In the genomic region with DNA sequence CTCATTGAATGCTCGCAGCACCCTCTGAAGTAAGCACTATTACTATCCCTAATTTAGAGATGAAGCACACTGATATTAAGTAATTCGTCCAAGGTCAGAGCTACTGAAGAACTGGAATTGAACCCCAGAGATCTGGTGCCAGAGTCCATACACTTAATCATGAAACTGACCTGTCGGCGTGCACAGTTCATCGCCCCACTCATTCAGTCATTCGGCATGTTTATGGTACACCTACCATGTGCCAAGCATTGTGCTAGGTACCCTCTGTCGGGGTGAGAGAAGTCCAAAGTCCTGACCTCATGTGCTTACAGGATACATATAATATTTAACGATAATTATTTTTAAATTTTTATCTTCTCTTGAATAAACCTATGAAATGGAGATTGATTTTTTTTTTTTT, we compare ENCODE assay signal across 16 cellular contexts. TPM values are rescaled to one million over a fixed set of nuclear protein-coding genes. Genes with fewer than 3 reads are reported as not detected.
DNase-seq lines count a peak whose midpoint lies in the region; ATAC-seq and TF ChIP-seq lines count a peak whose summit lies in the region.
"Had no signal": no experiment of that assay in that cellular context is flagged by ENCODE, and none has a peak within 500 bp of the region (broad histone marks: within the 10 kb centered on the region; RNA-seq: fewer than 3 reads in every experiment).

No MANE protein-coding gene starts in this region.

- DNase-seq in Peyer's patch (peak in 2 of 3 donors; percentile 57 to 75), glutamatergic neuron (no peak), nephron progenitor cell (no peak), sigmoid colon (no peak), foreskin keratinocyte (no peak), suprapubic skin (ENCODE audit: low spot score in 2 of 2) (no peak), SW 1271 (lab: John Stamatoyannopoulos, UW) (no peak)
- DNase-seq: CD4-positive, alpha-beta memory T cell; DMS153; DMS79; GDM1 had no signal

- no peak overlapping the region for H3K4me3 Mint-ChIP-seq in glutamatergic neuron (ENCODE audit: unreplicated experiment)
- no peak overlapping the region for H3K4me3 Mint-ChIP-seq in nephron progenitor cell
- H3K4me3 Mint-ChIP-seq: CD14-positive monocyte; CD4-positive, alpha-beta memory T cell had no signal

- H3K27ac Mint-ChIP-seq in glutamatergic neuron (ENCODE audit: unreplicated experiment) (peak overlapping the region; percentile 94), nephron progenitor cell (peak overlapping the region; percentile 96)

- TF ChIP-seq CTCF in Peyer's patch (IDR thresholded peaks at IDR 0.05): no peak
- no peak for TF ChIP-seq CTCF in glutamatergic neuron (IDR thresholded peaks at IDR 0.05; ENCODE audit: partially characterized antibody, unreplicated experiment)
- no peak for TF ChIP-seq CTCF in nephron progenitor cell (IDR thresholded peaks at IDR 0.05)
- TF ChIP-seq CTCF in sigmoid colon (IDR thresholded peaks at IDR 0.05): no peak
- TF ChIP-seq CTCF in foreskin keratinocyte (conservative IDR thresholded peaks at IDR 0.05): no peak
- no peak for TF ChIP-seq CTCF in suprapubic skin (IDR thresholded peaks at IDR 0.05)

- H3K4me1 Mint-ChIP-seq in glutamatergic neuron (ENCODE audit: low read depth, unreplicated experiment) (peaks cover 28% of the 10 kb centered on the region), nephron progenitor cell (peaks cover 41% of the 10 kb centered on the region)

- no peak for ATAC-seq in foreskin keratinocyte

- H3K27me3 ChIP-seq in Peyer's patch (no peaks in the 10 kb centered on the region), sigmoid colon (no peaks in the 10 kb centered on the region), foreskin keratinocyte (no peaks in the 10 kb centered on the region), suprapubic skin (no peaks in the 10 kb centered on the region)
- H3K27me3 ChIP-seq: BLaER1 had no signal

- 83 to 94% methylated on average over 8 of the region's 8 CpGs for WGBS in sigmoid colon, 2 donors
- WGBS in suprapubic skin: 84% methylated on average over 8 of the region's 8 CpGs

- H3K27ac ChIP-seq in Peyer's patch (no peak overlapping the region), sigmoid colon (no peak overlapping the region), foreskin keratinocyte (no peak overlapping the region), suprapubic skin (no peak overlapping the region)
- H3K27ac ChIP-seq: BLaER1 had no signal

- peaks cover 0 to 18% (median 0%) of the 10 kb centered on the region in 3 donors for H3K36me3 ChIP-seq in Peyer's patch
- peaks cover 0 to 18% (median 1%) of the 10 kb centered on the region in 4 donors for H3K36me3 ChIP-seq in sigmoid colon
- H3K36me3 ChIP-seq in suprapubic skin: peaks cover 17% of the 10 kb centered on the region

- TF ChIP-seq EP300 in sigmoid colon (IDR thresholded peaks at IDR 0.05): no peak
- no peak for TF ChIP-seq EP300 in suprapubic skin (IDR thresholded peaks at IDR 0.05)

- TF ChIP-seq POLR2A in Peyer's patch (IDR thresholded peaks at IDR 0.05) (no peak), sigmoid colon (IDR thresholded peaks at IDR 0.05) (no peak), suprapubic skin (IDR thresholded peaks at IDR 0.05) (no peak)

- H3K9me3 ChIP-seq in Peyer's patch: no peaks in the 10 kb centered on the region
- H3K9me3 ChIP-seq in sigmoid colon: no peaks in the 10 kb centered on the region
- no peaks in the 10 kb centered on the region for H3K9me3 ChIP-seq in suprapubic skin
- H3K9me3 ChIP-seq: BLaER1, HAP-1 had no signal

- H3K4me3 ChIP-seq in Peyer's patch (no peak overlapping the region), sigmoid colon (no peak overlapping the region), suprapubic skin (no peak overlapping the region)
- H3K4me3 ChIP-seq: BLaER1, HAP-1 had no signal

- peaks cover 16% of the 10 kb centered on the region for H3K9me3 Mint-ChIP-seq in glutamatergic neuron (ENCODE audit: unreplicated experiment)
- H3K9me3 Mint-ChIP-seq in nephron progenitor cell: no peaks in the 10 kb centered on the region
- H3K9me3 Mint-ChIP-seq: CD4-positive, alpha-beta memory T cell had no signal

- intact Hi-C loops in sigmoid colon (cut with DNase I): loop anchor here (10.0 kb wide), 1 partner anchor 480 kb away; a partner anchor contains a TSS

- H3K36me3 Mint-ChIP-seq in glutamatergic neuron (ENCODE audit: unreplicated experiment) (no peaks in the 10 kb centered on the region), nephron progenitor cell (ENCODE audit: low read depth) (peaks cover 30% of the 10 kb centered on the region)

- H3K4me1 ChIP-seq in Peyer's patch (peaks cover 0 to 8% (median 1%) of the 10 kb centered on the region in 4 donors), sigmoid colon (peaks cover 0 to 5% (median 2%) of the 10 kb centered on the region in 4 donors), foreskin keratinocyte (no peaks in the 10 kb centered on the region), suprapubic skin (peaks cover 2% of the 10 kb centered on the region)

- H3K27me3 Mint-ChIP-seq in glutamatergic neuron (ENCODE audit: unreplicated experiment) (no peaks in the 10 kb centered on the region), nephron progenitor cell (ENCODE audit: low read depth, poor library complexity) (no peaks in the 10 kb centered on the region)
- H3K27me3 Mint-ChIP-seq: CD4-positive, alpha-beta memory T cell had no signal

RNA-seq across cellular contexts. Expression of a gene that starts 5.6 kb away (rescaled TPM):
- total RNA-seq in Peyer's patch (10 to 100 TPM in 2 of 4 donors, 1 to 10 TPM in 2; 6.8 to 94.1 (median 11.8) TPM), glutamatergic neuron (ENCODE audit: unreplicated experiment) (9.3 TPM), sigmoid colon (10 to 100 TPM in 2 of 4 donors, 1 to 10 TPM in 2; 2.8 to 15.0 (median 10.7) TPM), foreskin keratinocyte (19.7 and 25.6 TPM in 2 replicates), suprapubic skin (1 to 10 TPM in 2 of 4 donors, under 1 TPM in 1, not detected in 1; 0.62 to 3.6 (median 2.5) TPM)
- polyA plus RNA-seq in sigmoid colon (10 to 100 TPM; 16.8 to 22.2 (median 20.1) TPM), foreskin keratinocyte (22.5 and 30.8 TPM in 2 replicates)

RNA-seq across cellular contexts. Expression of a gene that starts 25.2 kb away (rescaled TPM):
- 1 to 10 TPM in 1 of 4 donors, not detected in 3; 1.6 TPM for total RNA-seq in Peyer's patch
- 0.59 TPM for total RNA-seq in glutamatergic neuron (ENCODE audit: unreplicated experiment)
- 1 to 10 TPM in 2 of 4 donors, under 1 TPM in 1, not detected in 1; 0.71 to 1.4 (median 1.1) TPM for total RNA-seq in sigmoid colon
- polyA plus RNA-seq in sigmoid colon: 1 to 10 TPM in 1 of 3 donors, under 1 TPM in 2; 0.42 to 1.2 (median 0.69) TPM
- 0.21 and 0.24 TPM in 2 replicates for total RNA-seq in foreskin keratinocyte
- 0.11 and 0.17 TPM in 2 replicates for polyA plus RNA-seq in foreskin keratinocyte
- not detected for total RNA-seq in suprapubic skin
- total RNA-seq: CD4-positive, alpha-beta memory T cell; HT-29 had no signal
- polyA plus RNA-seq: AG04450; CD14-positive monocyte; CD4-positive, alpha-beta memory T cell had no signal

RNA-seq across cellular contexts. Expression of a gene that starts 25.8 kb away (rescaled TPM):
- total RNA-seq in Peyer's patch (100 to 1,000 TPM; 111 to 186 (median 127) TPM), glutamatergic neuron (ENCODE audit: unreplicated experiment) (304 TPM), sigmoid colon (10 to 100 TPM; 30.6 to 44.2 (median 36.9) TPM), foreskin keratinocyte (171 and 190 TPM in 2 replicates), suprapubic skin (10 to 100 TPM; 42.3 to 78.8 (median 77.7) TPM)
- polyA plus RNA-seq in sigmoid colon (100 to 1,000 TPM in 1 of 3 donors, 10 to 100 TPM in 2; 69.7 to 115 (median 71.0) TPM), foreskin keratinocyte (218 and 222 TPM in 2 replicates)

RNA-seq across cellular contexts. Expression of a gene that starts 47.7 kb away (rescaled TPM):
- total RNA-seq in Peyer's patch: 10 to 100 TPM; 13.1 to 25.0 (median 21.9) TPM
- total RNA-seq in glutamatergic neuron (ENCODE audit: unreplicated experiment): 38.0 TPM
- total RNA-seq in sigmoid colon: 10 to 100 TPM; 16.4 to 22.4 (median 20.3) TPM
- polyA plus RNA-seq in sigmoid colon: 10 to 100 TPM in 2 of 3 donors, 1 to 10 TPM in 1; 9.6 to 24.6 (median 12.9) TPM
- total RNA-seq in foreskin keratinocyte: 57.3 and 69.3 TPM in 2 replicates
- polyA plus RNA-seq in foreskin keratinocyte: 40.3 and 52.0 TPM in 2 replicates
- total RNA-seq in suprapubic skin: 10 to 100 TPM; 16.4 to 21.3 (median 20.2) TPM

RNA-seq across cellular contexts. Expression of a gene that starts 50.1 kb away (rescaled TPM):
- 10 to 100 TPM; 16.3 to 29.7 (median 26.2) TPM for total RNA-seq in Peyer's patch
- total RNA-seq in glutamatergic neuron (ENCODE audit: unreplicated experiment): 25.8 TPM
- total RNA-seq in sigmoid colon: 10 to 100 TPM; 11.2 to 19.1 (median 16.1) TPM
- polyA plus RNA-seq in sigmoid colon: 10 to 100 TPM in 2 of 3 donors, 1 to 10 TPM in 1; 8.3 to 23.3 (median 10.8) TPM
- 21.3 and 23.7 TPM in 2 replicates for total RNA-seq in foreskin keratinocyte
- 23.3 and 24.7 TPM in 2 replicates for polyA plus RNA-seq in foreskin keratinocyte
- total RNA-seq in suprapubic skin: 10 to 100 TPM; 14.6 to 19.0 (median 17.6) TPM

Comparison
In these comparisons a context has a peak if more than half of its experiments do, and no peak if none do; other contexts are left out.
1. DNase-seq: peak in Peyer's patch (2 of 3); none in glutamatergic neuron (single experiment), nephron progenitor cell (single experiment), sigmoid colon (single experiment), foreskin keratinocyte (0 of 2), suprapubic skin (0 of 2) and SW 1271 (0 of 2).